Comparison of ENCODE assay signal across 8 cellular contexts in the genomic region with DNA sequence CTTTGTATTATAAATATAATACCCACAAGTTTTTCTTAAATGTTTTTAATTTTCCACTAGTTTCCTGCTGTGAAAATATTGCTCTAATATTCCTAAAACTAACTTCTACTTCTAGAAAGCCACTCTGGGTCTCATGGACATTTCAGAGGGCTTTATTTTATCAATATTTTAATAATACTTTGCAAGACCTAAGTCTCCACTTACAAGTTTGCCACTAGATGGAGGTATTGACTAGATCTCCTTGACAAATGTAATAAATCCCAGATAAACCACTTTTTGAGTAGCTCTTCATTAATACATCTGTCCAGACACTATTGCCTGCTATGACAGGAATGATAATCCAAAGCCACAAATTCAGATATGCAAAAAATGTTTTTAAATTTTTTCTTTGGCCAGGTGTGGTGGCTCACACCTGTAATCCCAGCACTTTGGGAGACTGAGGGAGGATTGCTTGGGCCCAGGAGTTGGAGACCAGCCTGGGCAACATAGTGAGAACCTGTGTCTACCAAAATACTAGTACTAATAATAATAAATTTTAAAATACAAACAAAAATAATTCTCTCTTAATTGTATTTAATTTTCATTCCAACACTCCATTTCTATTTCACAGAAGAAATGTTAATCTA. TPM values are rescaled to one million over a fixed set of nuclear protein-coding genes. Genes with fewer than 3 reads are reported as not detected.
DNase-seq lines count a peak whose midpoint lies in the region; ATAC-seq, FAIRE-seq and TF ChIP-seq lines count a peak whose summit lies in the region.

No MANE protein-coding gene starts in this region.

- H2AFZ ChIP-seq in keratinocyte (ENCODE audit: control insufficient read depth, low read length): no peak overlapping the region

- no peak overlapping the region for H3K9ac ChIP-seq in keratinocyte (ENCODE audit: control insufficient read depth, extremely low read depth, insufficient read depth, low read length)

- no peak overlapping the region for H3K4me3 ChIP-seq in keratinocyte (ENCODE audit: control insufficient read depth in 2 of 3, extremely low read depth in 1 of 3, insufficient read depth in 2 of 3, low read depth in 1 of 3, low read length in 3 of 3)

- dilution Hi-C loops in keratinocyte (cut with MboI; ENCODE audit: extremely low pct_ligation_motif_present, low sequenced_read_pairs): no loop called here

- peaks cover 12% of the 10 kb centered on the region for H3K27me3 Mint-ChIP-seq in WTC11 (ENCODE audit: low read depth)
- H3K27me3 Mint-ChIP-seq in T-helper 17 cell: no peaks in the 10 kb centered on the region

- H3K9me1 ChIP-seq in keratinocyte (ENCODE audit: control insufficient read depth, extremely low read depth, insufficient read depth, low read length): no peaks in the 10 kb centered on the region

- DNase-seq in GM03348 (ENCODE audit: low spot score) (peak; percentile 68), NCI-H1105 (lab: John Stamatoyannopoulos, UW) (peak; percentile 33), WTC11 (ENCODE audit: low spot score) (no peak), keratinocyte (ENCODE audit: low read depth, low spot score) (no peak), GM19238 (ENCODE audit: insufficient read length, low spot score) (no peak), T-helper 17 cell (no peak)
- DNase-seq in stimulated activated CD4-positive, alpha-beta T cell treated with anti-CD3 and anti-CD28 coated beads, Interleukin-4, amount 100 ng/mL, for 4 hours: no peak

- H3K4me1 ChIP-seq in keratinocyte (ENCODE audit: control insufficient read depth, extremely low read depth, insufficient read depth, low read length): peaks cover 10% of the 10 kb centered on the region

- H3K27ac ChIP-seq in keratinocyte (ENCODE audit: control insufficient read depth, insufficient read depth, low read length): no peak overlapping the region

- H4K20me1 ChIP-seq in keratinocyte (ENCODE audit: control insufficient read depth, extremely low read depth, insufficient read depth, low read length): no peaks in the 10 kb centered on the region

- no peak for FAIRE-seq in keratinocyte (lab: Jason Lieb, UNC)

- CTCF ChIA-PET in WTC11 (lab: Charles Lee): interaction anchor here (0.5 to 1.9 kb wide), 14 partner anchors 9 to 825 kb away, joined by 3 to 8 read pairs (median 4); a partner anchor contains a TSS

- H3K9me3 ChIP-seq in keratinocyte (ENCODE audit: control insufficient read depth, low read depth, low read length) (no peaks in the 10 kb centered on the region), T-helper 17 cell (ENCODE audit: control insufficient read depth, low read length, poor library complexity, severe bottlenecking) (no peaks in the 10 kb centered on the region)

- TF ChIP-seq CTCF in WTC11 (IDR thresholded peaks at IDR 0.05): peak; percentile 33; the same call in 1 of the 2 replicates
- TF ChIP-seq CTCF in keratinocyte (optimal IDR thresholded peaks at IDR 0.05 in 1 of 3, IDR thresholded peaks at IDR 0.05 in 1 of 3, conservative IDR thresholded peaks at IDR 0.05 in 1 of 3; ENCODE audit: extremely low read depth in 1 of 3, insufficient read depth in 2 of 3, low read length in 3 of 3): peak in 2 of 3 experiments; percentile 17 to 47

- POLR2A ChIA-PET in WTC11 (lab: Charles Lee): interaction anchor here (1.0 kb wide), 1 partner anchor 349 kb away, joined by 3 read pairs; a partner anchor contains a TSS

- peaks cover 20% of the 10 kb centered on the region for H3K4me1 Mint-ChIP-seq in WTC11
- H3K4me1 Mint-ChIP-seq in T-helper 17 cell: peaks cover 13% of the 10 kb centered on the region

- H3K79me2 ChIP-seq in keratinocyte (ENCODE audit: control insufficient read depth, insufficient read depth, low read length): peaks cover 9% of the 10 kb centered on the region

- no peaks in the 10 kb centered on the region for H3K36me3 ChIP-seq in keratinocyte (ENCODE audit: control insufficient read depth in 2 of 2, extremely low read depth in 1 of 2, insufficient read depth in 2 of 2, low read length in 2 of 2)

- H3K9me3 Mint-ChIP-seq in WTC11: no peaks in the 10 kb centered on the region

- H3K27me3 ChIP-seq in keratinocyte (ENCODE audit: control insufficient read depth, extremely low read depth, insufficient read depth, low read length): no peaks in the 10 kb centered on the region

- ATAC-seq in WTC11: no peak
- no peak for ATAC-seq in T-helper 17 cell
- no peak for ATAC-seq in GM19351 (IDR thresholded peaks at IDR 0.05; ENCODE audit: unreplicated experiment)

- H3K27ac Mint-ChIP-seq in WTC11 (no peak overlapping the region), T-helper 17 cell (no peak overlapping the region)

- H3K4me3 Mint-ChIP-seq in WTC11 (no peak overlapping the region), T-helper 17 cell (no peak overlapping the region)

- H3K36me3 Mint-ChIP-seq in WTC11 (no peaks in the 10 kb centered on the region), T-helper 17 cell (ENCODE audit: low read depth) (no peaks in the 10 kb centered on the region)

- H3K4me2 ChIP-seq in keratinocyte (ENCODE audit: control insufficient read depth, extremely low read depth, insufficient read depth, low read depth, low read length): no peak overlapping the region

TF ChIP-seq in WTC11, 78 proteins besides CTCF, POLR2A, EP300 and RAD21 (continues in another document):
- TF ChIP-seq RORB (CRISPR knock-in tag; IDR thresholded peaks at IDR 0.05) (no peak), GABPB1 (CRISPR knock-in tag; IDR thresholded peaks at IDR 0.05) (no peak), NFATC4 (CRISPR knock-in tag; IDR thresholded peaks at IDR 0.05) (no peak), ZNF263 (CRISPR knock-in tag; IDR thresholded peaks at IDR 0.05; ENCODE audit: low read depth) (no peak), ELF4 (CRISPR knock-in tag; IDR thresholded peaks at IDR 0.05; ENCODE audit: low read depth) (no peak)
- TF ChIP-seq, protein P1, sequence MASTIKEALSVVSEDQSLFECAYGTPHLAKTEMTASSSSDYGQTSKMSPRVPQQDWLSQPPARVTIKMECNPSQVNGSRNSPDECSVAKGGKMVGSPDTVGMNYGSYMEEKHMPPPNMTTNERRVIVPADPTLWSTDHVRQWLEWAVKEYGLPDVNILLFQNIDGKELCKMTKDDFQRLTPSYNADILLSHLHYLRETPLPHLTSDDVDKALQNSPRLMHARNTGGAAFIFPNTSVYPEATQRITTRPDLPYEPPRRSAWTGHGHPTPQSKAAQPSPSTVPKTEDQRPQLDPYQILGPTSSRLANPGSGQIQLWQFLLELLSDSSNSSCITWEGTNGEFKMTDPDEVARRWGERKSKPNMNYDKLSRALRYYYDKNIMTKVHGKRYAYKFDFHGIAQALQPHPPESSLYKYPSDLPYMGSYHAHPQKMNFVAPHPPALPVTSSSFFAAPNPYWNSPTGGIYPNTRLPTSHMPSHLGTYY (CRISPR knock-in tag; IDR thresholded peaks at IDR 0.05): no peak
- TF ChIP-seq, protein P2, sequence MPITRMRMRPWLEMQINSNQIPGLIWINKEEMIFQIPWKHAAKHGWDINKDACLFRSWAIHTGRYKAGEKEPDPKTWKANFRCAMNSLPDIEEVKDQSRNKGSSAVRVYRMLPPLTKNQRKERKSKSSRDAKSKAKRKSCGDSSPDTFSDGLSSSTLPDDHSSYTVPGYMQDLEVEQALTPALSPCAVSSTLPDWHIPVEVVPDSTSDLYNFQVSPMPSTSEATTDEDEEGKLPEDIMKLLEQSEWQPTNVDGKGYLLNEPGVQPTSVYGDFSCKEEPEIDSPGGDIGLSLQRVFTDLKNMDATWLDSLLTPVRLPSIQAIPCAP (CRISPR knock-in tag; IDR thresholded peaks at IDR 0.05): no peak
- TF ChIP-seq, protein P3, sequence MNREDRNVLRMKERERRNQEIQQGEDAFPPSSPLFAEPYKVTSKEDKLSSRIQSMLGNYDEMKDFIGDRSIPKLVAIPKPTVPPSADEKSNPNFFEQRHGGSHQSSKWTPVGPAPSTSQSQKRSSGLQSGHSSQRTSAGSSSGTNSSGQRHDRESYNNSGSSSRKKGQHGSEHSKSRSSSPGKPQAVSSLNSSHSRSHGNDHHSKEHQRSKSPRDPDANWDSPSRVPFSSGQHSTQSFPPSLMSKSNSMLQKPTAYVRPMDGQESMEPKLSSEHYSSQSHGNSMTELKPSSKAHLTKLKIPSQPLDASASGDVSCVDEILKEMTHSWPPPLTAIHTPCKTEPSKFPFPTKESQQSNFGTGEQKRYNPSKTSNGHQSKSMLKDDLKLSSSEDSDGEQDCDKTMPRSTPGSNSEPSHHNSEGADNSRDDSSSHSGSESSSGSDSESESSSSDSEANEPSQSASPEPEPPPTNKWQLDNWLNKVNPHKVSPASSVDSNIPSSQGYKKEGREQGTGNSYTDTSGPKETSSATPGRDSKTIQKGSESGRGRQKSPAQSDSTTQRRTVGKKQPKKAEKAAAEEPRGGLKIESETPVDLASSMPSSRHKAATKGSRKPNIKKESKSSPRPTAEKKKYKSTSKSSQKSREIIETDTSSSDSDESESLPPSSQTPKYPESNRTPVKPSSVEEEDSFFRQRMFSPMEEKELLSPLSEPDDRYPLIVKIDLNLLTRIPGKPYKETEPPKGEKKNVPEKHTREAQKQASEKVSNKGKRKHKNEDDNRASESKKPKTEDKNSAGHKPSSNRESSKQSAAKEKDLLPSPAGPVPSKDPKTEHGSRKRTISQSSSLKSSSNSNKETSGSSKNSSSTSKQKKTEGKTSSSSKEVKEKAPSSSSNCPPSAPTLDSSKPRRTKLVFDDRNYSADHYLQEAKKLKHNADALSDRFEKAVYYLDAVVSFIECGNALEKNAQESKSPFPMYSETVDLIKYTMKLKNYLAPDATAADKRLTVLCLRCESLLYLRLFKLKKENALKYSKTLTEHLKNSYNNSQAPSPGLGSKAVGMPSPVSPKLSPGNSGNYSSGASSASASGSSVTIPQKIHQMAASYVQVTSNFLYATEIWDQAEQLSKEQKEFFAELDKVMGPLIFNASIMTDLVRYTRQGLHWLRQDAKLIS (CRISPR knock-in tag; IDR thresholded peaks at IDR 0.05; ENCODE audit: borderline replicate concordance): no peak

RNA-seq across cellular contexts. Expression of a gene that starts 3.5 kb away (rescaled TPM):
- total RNA-seq in WTC11 (2021): 31.4 to 39.1 TPM (median 37.1 TPM) in 3 replicates
- 60.0 to 106 TPM (median 61.5 TPM) in 3 replicates for polyA plus RNA-seq in keratinocyte
- polyA plus RNA-seq in keratinocyte (2011; ENCODE audit: low read depth): 30.7 TPM
- polyA plus RNA-seq in keratinocyte (2011; cell fraction: cytosol; rRNA removed): 40.9 and 69.1 TPM in 2 replicates
- polyA plus RNA-seq in keratinocyte (2011; cell fraction: nucleus; rRNA removed): 40.5 and 48.8 TPM in 2 replicates
- polyA plus RNA-seq in keratinocyte (2012; ENCODE audit: low replicate concordance): 21.4 and 48.1 TPM in 2 replicates
- polyA minus RNA-seq in keratinocyte: 6.9 to 55.0 TPM (median 28.5 TPM) in 3 replicates
- polyA minus RNA-seq in keratinocyte (2011; cell fraction: cytosol; rRNA and poly(A)+ RNA removed): 39.7 TPM
- 19.5 and 63.5 TPM in 2 replicates for polyA minus RNA-seq in keratinocyte (2011; cell fraction: nucleus; rRNA and poly(A)+ RNA removed)
- 10 to 100 TPM; 19.1 to 21.1 TPM for total RNA-seq in T-helper 17 cell

Comparison
In these comparisons a context has a peak if more than half of its experiments do, and no peak if none do; other contexts are left out.
1. DNase-seq: peak in GM03348 (single experiment) and NCI-H1105 (single experiment); none in WTC11 (single experiment), keratinocyte (single experiment), GM19238 (single experiment), T-helper 17 cell (0 of 3) and stimulated activated CD4-positive, alpha-beta T cell treated with anti-CD3 and anti-CD28 coated beads, Interleukin-4, amount 100 ng/mL, for 4 hours (0 of 2).